6 cellular contexts compared by ENCODE assay signal in genomic region chr20:3092611-3093379, GRCh38. TPM values are rescaled to one million over a fixed set of nuclear protein-coding genes. Genes with fewer than 3 reads are reported as not detected.
A peak's percentile ranks its signal among the peaks of the same experiment; 100 is the strongest.
DNase-seq lines count a peak whose midpoint lies in the region; ATAC-seq and TF ChIP-seq lines count a peak whose summit lies in the region.

No MANE protein-coding gene starts in this region.

- CTCF ChIA-PET in activated naive CD4-positive, alpha-beta T cell treated with anti-CD3 and anti-CD28 coated beads, Interleukin-2, amount 10 ng/mL, durations not matched to agents 7 days and 5 days (lab: Charles Lee), result no interaction called here

- H3K27me3 Mint-ChIP-seq in activated naive CD4-positive, alpha-beta T cell treated with anti-CD3 and anti-CD28 coated beads, Interleukin-2, amount 10 ng/mL, durations not matched to agents 7 days and 5 days, result peaks cover 82% of the 10 kb centered on the region
- peaks cover 14 to 35% (median 20%) of the 10 kb centered on the region in 3 donors for H3K27me3 Mint-ChIP-seq in naive B cell

- no peaks in the 10 kb centered on the region for H3K36me3 ChIP-seq in GM06990 (ENCODE audit: control insufficient read depth, insufficient read depth, low read length)

- ATAC-seq in naive B cell (ENCODE audit: low read depth in 2 of 2) (peak; percentile 40 to 42), HG03520 (IDR thresholded peaks at IDR 0.05; ENCODE audit: unreplicated experiment) (no peak), GM18867 (IDR thresholded peaks at IDR 0.05; ENCODE audit: unreplicated experiment) (no peak)

- no peak for TF ChIP-seq CTCF in GM06990 (IDR thresholded peaks at IDR 0.05; ENCODE audit: insufficient read depth, low read length, poor library complexity, severe bottlenecking)

- peaks cover 35% of the 10 kb centered on the region for H3K4me1 Mint-ChIP-seq in activated naive CD4-positive, alpha-beta T cell treated with anti-CD3 and anti-CD28 coated beads, Interleukin-2, amount 10 ng/mL, durations not matched to agents 7 days and 5 days
- H3K4me1 Mint-ChIP-seq in naive B cell, result peaks cover 7 to 28% (median 24%) of the 10 kb centered on the region in 3 donors

- H3K36me3 Mint-ChIP-seq in activated naive CD4-positive, alpha-beta T cell treated with anti-CD3 and anti-CD28 coated beads, Interleukin-2, amount 10 ng/mL, durations not matched to agents 7 days and 5 days, result no peaks in the 10 kb centered on the region
- no peaks in the 10 kb centered on the region for H3K36me3 Mint-ChIP-seq in naive B cell

- H3K4me3 Mint-ChIP-seq in activated naive CD4-positive, alpha-beta T cell treated with anti-CD3 and anti-CD28 coated beads, Interleukin-2, amount 10 ng/mL, durations not matched to agents 7 days and 5 days, result peak overlapping the region; percentile 79
- H3K4me3 Mint-ChIP-seq in naive B cell, result peak overlapping the region; percentile 77 to 97 (median 93)

- H3K27me3 ChIP-seq in GM06990 (replicated peaks; ENCODE audit: control insufficient read depth, insufficient read depth, low read length), result no peaks in the 10 kb centered on the region; the same call in 1 of the 2 replicates

- H3K4me3 ChIP-seq in GM06990 (replicated peaks; ENCODE audit: low read depth, low read length), result peak overlapping the region; percentile 32

- H3K9me3 Mint-ChIP-seq in activated naive CD4-positive, alpha-beta T cell treated with anti-CD3 and anti-CD28 coated beads, Interleukin-2, amount 10 ng/mL, durations not matched to agents 7 days and 5 days, result no peaks in the 10 kb centered on the region
- H3K9me3 Mint-ChIP-seq in naive B cell, result peaks cover 0 to 2% (median 0%) of the 10 kb centered on the region in 7 donors

- DNase-seq in GM06990 (ENCODE audit: extremely low read depth, insufficient read length), result peak; percentile 39
- DNase-seq in activated naive CD4-positive, alpha-beta T cell treated with anti-CD3 and anti-CD28 coated beads, Interleukin-2, amount 10 ng/mL, durations not matched to agents 7 days and 5 days, result peak; percentile 53
- DNase-seq in naive B cell, result peak; percentile 65
- no peak for DNase-seq in HK-2 (ENCODE audit: unreplicated experiment)

- peak overlapping the region; percentile 83 for H3K27ac Mint-ChIP-seq in activated naive CD4-positive, alpha-beta T cell treated with anti-CD3 and anti-CD28 coated beads, Interleukin-2, amount 10 ng/mL, durations not matched to agents 7 days and 5 days
- peak overlapping the region; percentile 87 to 99 (median 98) for H3K27ac Mint-ChIP-seq in naive B cell

RNA-seq across cellular contexts. Expression of gene AVP, which starts 8.3 kb away (rescaled TPM):
- polyA plus RNA-seq in naive B cell (ENCODE audit: low read depth in 6 of 6), result not detected

RNA-seq across cellular contexts. Expression of gene OXT, which starts 21.4 kb away (rescaled TPM):
- polyA plus RNA-seq in naive B cell (ENCODE audit: low read depth in 6 of 6), result 1 to 10 TPM in 3 of 6 donors, under 1 TPM in 1, not detected in 2; 0.79 to 1.5 (median 1.2) TPM

RNA-seq across cellular contexts. Expression of gene MRPS26, which starts 46.9 kb away (rescaled TPM):
- 10 to 100 TPM; 64.0 to 94.6 (median 79.8) TPM for polyA plus RNA-seq in naive B cell (ENCODE audit: low read depth in 6 of 6)

RNA-seq across cellular contexts. Expression of gene GNRH2, which starts 49.4 kb away (rescaled TPM):
- polyA plus RNA-seq in naive B cell (ENCODE audit: low read depth in 6 of 6), result not detected

Comparison
In these comparisons a context has a peak if more than half of its experiments do, and no peak if none do; other contexts are left out.
1. ATAC-seq: peak in naive B cell (2 of 2); none in HG03520 (single experiment) and GM18867 (single experiment).